In genomic region chr13:95156208-95156607, GRCh38 we compare ENCODE assay signal across 13 cellular contexts.
DNase-seq lines count a peak whose midpoint lies in the region; ATAC-seq, FAIRE-seq and TF ChIP-seq lines count a peak whose summit lies in the region.
"Had no signal": no experiment of that assay in that cellular context is flagged by ENCODE, and none has a peak within 500 bp of the region (broad histone marks: within the 10 kb centered on the region; RNA-seq: fewer than 3 reads in every experiment).

No MANE protein-coding gene starts in this region.

- no TSS peak for BruUV-seq in endothelial cell of umbilical vein (replicated peaks; lab: Mats Ljungman, UMichigan)

- H3K27me3 ChIP-seq in endothelial cell of umbilical vein (ENCODE audit: control insufficient read depth in 2 of 2, insufficient read depth in 2 of 2, low read length in 2 of 2) (no peaks in the 10 kb centered on the region), smooth muscle cell (ENCODE audit: low read depth) (no peaks in the 10 kb centered on the region), gastroesophageal sphincter (no peaks in the 10 kb centered on the region)
- H3K27me3 ChIP-seq: Peyer's patch had no signal

- H3K9me3 Mint-ChIP-seq in activated T-cell treated with anti-CD3 and anti-CD28 coated beads, Interleukin-2, amount 50 U/mL, for 72 hours, result no peaks in the 10 kb centered on the region
- H3K9me3 Mint-ChIP-seq: CD8-positive, alpha-beta memory T cell had no signal

- peak overlapping the region; percentile 48 for H3K27ac Mint-ChIP-seq in activated T-cell treated with anti-CD3 and anti-CD28 coated beads, Interleukin-2, amount 50 U/mL, for 72 hours

- H3K36me3 ChIP-seq in endothelial cell of umbilical vein (ENCODE audit: control insufficient read depth in 2 of 2, extremely low read depth in 1 of 2, insufficient read depth in 2 of 2, low read length in 2 of 2) (no peaks in the 10 kb centered on the region), smooth muscle cell (ENCODE audit: low read depth) (peaks cover 3% of the 10 kb centered on the region), gastroesophageal sphincter (peaks cover 0 to 13% of the 10 kb centered on the region in 2 donors)
- H3K36me3 ChIP-seq: Peyer's patch had no signal

- no peak for DNase-seq in activated T-cell treated with anti-CD3 and anti-CD28 coated beads, Interleukin-2, amount 50 U/mL, for 72 hours
- DNase-seq in activated T-cell treated with anti-CD3 and anti-CD28 coated beads for 4 hours, result no peak
- DNase-seq in NCI-H748 treated with DMSO at 0.1 percent for 48 hours (lab: John Stamatoyannopoulos, UW), result peak; percentile 67
- peak; percentile 50 for DNase-seq in endothelial cell of umbilical vein (ENCODE audit: low read depth, low spot score)
- DNase-seq in smooth muscle cell (lab: John Stamatoyannopoulos, UW; ENCODE audit: unreplicated experiment), result no peak
- DNase-seq in CD1c-positive myeloid dendritic cell (ENCODE audit: extremely low spot score), result no peak
- DNase-seq: activated CD4-positive, alpha-beta T cell treated with anti-CD3 and anti-CD28 coated beads, Interleukin-2, amount 50 U/mL, for 48 hours; CD8-positive, alpha-beta memory T cell; hypothalamus; Peyer's patch had no signal

- peaks cover 22% of the 10 kb centered on the region for H3K4me1 ChIP-seq in endothelial cell of umbilical vein (ENCODE audit: control insufficient read depth, extremely low read depth, insufficient read depth, low read length)
- peaks cover 14% of the 10 kb centered on the region for H3K4me1 ChIP-seq in smooth muscle cell (ENCODE audit: low read depth)
- H3K4me1 ChIP-seq in gastroesophageal sphincter, result no peaks in the 10 kb centered on the region
- H3K4me1 ChIP-seq: parathyroid adenoma, Peyer's patch had no signal

- no peak overlapping the region for H3K4me2 ChIP-seq in endothelial cell of umbilical vein (ENCODE audit: insufficient read depth, low read length)
- H3K4me2 ChIP-seq in smooth muscle cell, result no peak overlapping the region

- no peak for ATAC-seq in activated T-cell treated with anti-CD3 and anti-CD28 coated beads, Interleukin-2, amount 50 U/mL, for 72 hours (replicated peaks in 1 of 2)
- ATAC-seq in gastroesophageal sphincter (no peak), GM18867 (IDR thresholded peaks at IDR 0.05; ENCODE audit: unreplicated experiment) (no peak)

- POLR2A ChIA-PET in endothelial cell of umbilical vein (lab: Charles Lee), result no interaction called here

- no peaks in the 10 kb centered on the region for H3K79me2 ChIP-seq in endothelial cell of umbilical vein (ENCODE audit: control insufficient read depth, insufficient read depth, low read length)
- H3K79me2 ChIP-seq in smooth muscle cell (ENCODE audit: low read depth), result no peaks in the 10 kb centered on the region
- H3K79me2 ChIP-seq: parathyroid adenoma had no signal

- WGBS in smooth muscle cell (ENCODE audit: low lambda C conversion rate), result 93% methylated on average over 3 of the region's 3 CpGs
- WGBS in gastroesophageal sphincter (ENCODE audit: low coverage in 1 of 2), 2 donors, result 85 to 95% methylated on average over 3 of the region's 3 CpGs

- H2AFZ ChIP-seq in endothelial cell of umbilical vein (ENCODE audit: low read depth, low read length) (no peak overlapping the region), smooth muscle cell (ENCODE audit: low read depth) (no peak overlapping the region)
- H2AFZ ChIP-seq: parathyroid adenoma had no signal

- H3K9ac ChIP-seq in endothelial cell of umbilical vein (replicated peaks; ENCODE audit: extremely low read depth, insufficient read depth, low read length), result no peak overlapping the region
- no peak overlapping the region for H3K9ac ChIP-seq in smooth muscle cell (ENCODE audit: low read depth)
- H3K9ac ChIP-seq: parathyroid adenoma had no signal

- no peak overlapping the region for H3K27ac ChIP-seq in endothelial cell of umbilical vein (ENCODE audit: insufficient read depth, low read depth, low read length)
- no peak overlapping the region for H3K27ac ChIP-seq in smooth muscle cell (ENCODE audit: low read depth)
- H3K27ac ChIP-seq in gastroesophageal sphincter, result no peak overlapping the region
- H3K27ac ChIP-seq: parathyroid adenoma, Peyer's patch had no signal

- H3K9me3 ChIP-seq in endothelial cell of umbilical vein (replicated peaks; ENCODE audit: control insufficient read depth, insufficient read depth, low read length) (no peaks in the 10 kb centered on the region), smooth muscle cell (replicated peaks; ENCODE audit: low read depth) (no peaks in the 10 kb centered on the region), gastroesophageal sphincter (no peaks in the 10 kb centered on the region)
- H3K9me3 ChIP-seq: Peyer's patch had no signal

- TF ChIP-seq POLR2A in endothelial cell of umbilical vein (IDR thresholded peaks at IDR 0.05; ENCODE audit: low read depth, low read length), result no peak
- no peak for TF ChIP-seq POLR2A in gastroesophageal sphincter (IDR thresholded peaks at IDR 0.05)

- peak; percentile 42 for FAIRE-seq in endothelial cell of umbilical vein (lab: Jason Lieb, UNC)

- peak; percentile 18 to 27 for TF ChIP-seq CTCF in endothelial cell of umbilical vein (IDR thresholded peaks at IDR 0.05; ENCODE audit: extremely low read depth in 1 of 2, insufficient read depth in 1 of 2, low read depth in 1 of 2, low read length in 2 of 2)
- TF ChIP-seq CTCF in smooth muscle cell (IDR thresholded peaks at IDR 0.05; ENCODE audit: borderline replicate concordance, insufficient read depth, poor library complexity, severe bottlenecking), result peak; percentile 30
- no peak for TF ChIP-seq CTCF in gastroesophageal sphincter (IDR thresholded peaks at IDR 0.05)

- H3K36me3 Mint-ChIP-seq in activated T-cell treated with anti-CD3 and anti-CD28 coated beads, Interleukin-2, amount 50 U/mL, for 72 hours (ENCODE audit: insufficient read depth in 2 of 2), result peaks cover 2 to 6% of the 10 kb centered on the region in 2 donors

- no peak for TF ChIP-seq EP300 in gastroesophageal sphincter (IDR thresholded peaks at IDR 0.05)

- H3K27me3 Mint-ChIP-seq in activated T-cell treated with anti-CD3 and anti-CD28 coated beads, Interleukin-2, amount 50 U/mL, for 72 hours (ENCODE audit: low read depth), result no peaks in the 10 kb centered on the region
- H3K27me3 Mint-ChIP-seq: CD8-positive, alpha-beta memory T cell had no signal

- no peak overlapping the region for H3K4me3 ChIP-seq in endothelial cell of umbilical vein (replicated peaks in 1 of 3; ENCODE audit: insufficient read depth in 1 of 3, low read depth in 1 of 3, low read length in 3 of 3)
- H3K4me3 ChIP-seq in smooth muscle cell, result no peak overlapping the region
- H3K4me3 ChIP-seq in gastroesophageal sphincter, result no peak overlapping the region
- H3K4me3 ChIP-seq: Peyer's patch had no signal

- intact Hi-C loops in endothelial cell of umbilical vein (cut with micrococcal nuclease), result loop anchor here (1.0 to 10.0 kb wide), 5 partner anchors 168 to 721 kb away; no protein-coding TSS in a partner anchor

- CTCF ChIA-PET in endothelial cell of umbilical vein (lab: Charles Lee), result interaction anchor here (0.5 to 4.0 kb wide), 63 partner anchors 9 to 720 kb away, joined by 3 to 95 read pairs (median 4); partner anchors contain the start of genes SOX21 and TGDS

- dilution Hi-C loops in endothelial cell of umbilical vein (cut with MboI; ENCODE audit: extremely low pct_ligation_motif_present, low sequenced_read_pairs), result no loop called here

- H3K4me1 Mint-ChIP-seq in activated T-cell treated with anti-CD3 and anti-CD28 coated beads, Interleukin-2, amount 50 U/mL, for 72 hours (ENCODE audit: low read depth), result peaks cover 6% of the 10 kb centered on the region
- H3K4me1 Mint-ChIP-seq: CD8-positive, alpha-beta memory T cell had no signal

- H3F3A ChIP-seq in smooth muscle cell (ENCODE audit: low read depth), result no peaks in the 10 kb centered on the region

- no peaks in the 10 kb centered on the region for H3K9me1 ChIP-seq in endothelial cell of umbilical vein (replicated peaks; ENCODE audit: control insufficient read depth, extremely low read depth, insufficient read depth, low read length)

- no peaks in the 10 kb centered on the region for H4K20me1 ChIP-seq in endothelial cell of umbilical vein (replicated peaks; ENCODE audit: control insufficient read depth, extremely low read depth, insufficient read depth, low read length)
- no peaks in the 10 kb centered on the region for H4K20me1 ChIP-seq in smooth muscle cell (ENCODE audit: low read depth)

- H3K4me3 Mint-ChIP-seq in activated T-cell treated with anti-CD3 and anti-CD28 coated beads, Interleukin-2, amount 50 U/mL, for 72 hours, result no peak overlapping the region
- H3K4me3 Mint-ChIP-seq: CD8-positive, alpha-beta memory T cell had no signal

TF ChIP-seq in endothelial cell of umbilical vein, 7 proteins besides CTCF, POLR2A, EP300 and RAD21:
- no peak for TF ChIP-seq MYC (IDR thresholded peaks at IDR 0.05; ENCODE audit: low read depth, low read length)
- no peak for TF ChIP-seq MAX (IDR thresholded peaks at IDR 0.05; ENCODE audit: insufficient read depth, insufficient read length)
- no peak for TF ChIP-seq POLR2AphosphoS5 (IDR thresholded peaks at IDR 0.05; ENCODE audit: insufficient read depth, low read depth, low read length)
- no peak for TF ChIP-seq GATA2 (IDR thresholded peaks at IDR 0.05; ENCODE audit: insufficient read depth, insufficient read length, low read depth, low read length)
- no peak for TF ChIP-seq JUN (IDR thresholded peaks at IDR 0.05; ENCODE audit: borderline replicate concordance, insufficient read depth, insufficient read length, low read depth)
- no peak for TF ChIP-seq EZH2 (IDR thresholded peaks at IDR 0.05; ENCODE audit: borderline replicate concordance, low read depth, low read length, severe bottlenecking)
- no peak for TF ChIP-seq FOS (IDR thresholded peaks at IDR 0.05; ENCODE audit: borderline replicate concordance, insufficient read depth, low read length)

Comparison
In these comparisons a context has a peak if more than half of its experiments do, and no peak if none do; other contexts are left out.
1. DNase-seq: peak in NCI-H748 treated with DMSO at 0.1 percent for 48 hours (single experiment) and endothelial cell of umbilical vein (single experiment); none in activated T-cell treated with anti-CD3 and anti-CD28 coated beads, Interleukin-2, amount 50 U/mL, for 72 hours (0 of 2), activated T-cell treated with anti-CD3 and anti-CD28 coated beads for 4 hours (single experiment), smooth muscle cell (single experiment) and CD1c-positive myeloid dendritic cell (single experiment).
2. CTCF ChIP-seq: peak in endothelial cell of umbilical vein (2 of 2) and smooth muscle cell (single experiment); none in gastroesophageal sphincter (0 of 4).